ENCODE assay signal across 27 cellular contexts in genomic region chr5:68983959-68984358, GRCh38.
A peak's percentile ranks its signal among the peaks of the same experiment; 100 is the strongest.
DNase-seq lines count a peak whose midpoint lies in the region; ATAC-seq, FAIRE-seq and TF ChIP-seq lines count a peak whose summit lies in the region.
"Had no signal": no experiment of that assay in that cellular context is flagged by ENCODE, and none has a peak within 500 bp of the region (broad histone marks: within the 10 kb centered on the region; RNA-seq: fewer than 3 reads in every experiment).

No MANE protein-coding gene starts in this region.

- TF ChIP-seq POLR2A in H1 (IDR thresholded peaks at IDR 0.05; ENCODE audit: control extremely low read depth in 1 of 2, low read depth in 2 of 2, low read length in 2 of 2): no peak

- no peak overlapping the region for H2BK15ac ChIP-seq in H1 (ENCODE audit: low read length)

- H2BK120ac ChIP-seq in H1 (replicated peaks; ENCODE audit: low read depth, low read length): no peak overlapping the region

- H3K79me2 ChIP-seq in H1 (ENCODE audit: control insufficient read depth in 1 of 2, insufficient read depth in 2 of 2, low read length in 2 of 2): no peaks in the 10 kb centered on the region

- H3K23me2 ChIP-seq in H1 (ENCODE audit: low read depth, low read length): no peaks in the 10 kb centered on the region

- no peak overlapping the region for H3K18ac ChIP-seq in H1 (ENCODE audit: extremely low read depth, low read length)

- CTCF ChIA-PET in H1 (lab: Charles Lee; ENCODE audit: partially characterized antibody): interaction anchor here (1.0 to 1.6 kb wide), 2 partner anchors 24 to 323 kb away, joined by 3 to 7 read pairs; no protein-coding TSS in a partner anchor

- H3K4ac ChIP-seq in H1 (replicated peaks; ENCODE audit: insufficient read length, low read depth, low read length): no peak overlapping the region

- H2BK20ac ChIP-seq in H1 (ENCODE audit: low read length): no peak overlapping the region

- TF ChIP-seq RAD21 in H1 (IDR thresholded peaks at IDR 0.05 in 1 of 2, conservative IDR thresholded peaks at IDR 0.05 in 1 of 2; ENCODE audit: low read depth in 2 of 2, low read length in 2 of 2): no peak

- no peaks in the 10 kb centered on the region for H3K27me3 ChIP-seq in H1 (replicated peaks in 1 of 4; ENCODE audit: control insufficient read depth in 3 of 4, extremely low read depth in 1 of 4, insufficient read depth in 3 of 4, low read length in 3 of 4)
- H3K27me3 ChIP-seq: BE2C, BLaER1 had no signal

- no peak overlapping the region for H3K9ac ChIP-seq in H1 (replicated peaks in 1 of 4; ENCODE audit: extremely low read depth in 1 of 4, low read depth in 3 of 4, low read length in 3 of 4)
- H3K9ac ChIP-seq: BLaER1 had no signal

- no peak for ATAC-seq in HG02973 (IDR thresholded peaks at IDR 0.05; ENCODE audit: unreplicated experiment)
- ATAC-seq: GM12878 had no signal

- H2BK12ac ChIP-seq in H1 (ENCODE audit: low read depth, low read length): no peak overlapping the region

- H2AFZ ChIP-seq in H1 (ENCODE audit: low read length): no peak overlapping the region

- H2AK5ac ChIP-seq in H1 (ENCODE audit: low read depth, low read length): no peak overlapping the region

- no peak overlapping the region for H3K23ac ChIP-seq in H1 (ENCODE audit: insufficient read length)

- peak; percentile 19 for DNase-seq in SK-MEL-5 (ENCODE audit: low read depth, low spot score)
- no peak for DNase-seq in H1 (ENCODE audit: low read depth in 1 of 2, low spot score in 2 of 2)
- no peak for DNase-seq in epidermal melanocyte (ENCODE audit: insufficient read length, low spot score)
- no peak for DNase-seq in COLO829 (ENCODE audit: low spot score)
- DNase-seq in RPMI8226: no peak
- DNase-seq: 8988T; ACHN; BE2C; C1 segment of cervical spinal cord; Caco-2; Calu3; CD4-positive, alpha-beta memory T cell; CD4-positive, CD25-positive, alpha-beta regulatory T cell; CD8-positive, alpha-beta memory T cell; DMS53; DMS79; DND-41; EL; GDM1 had no signal

- no peak overlapping the region for H4K5ac ChIP-seq in H1 (ENCODE audit: insufficient read length, low read depth, low read length)

- no peak overlapping the region for H3K27ac ChIP-seq in H1 (ENCODE audit: low read depth, low read length)
- H3K27ac ChIP-seq: BLaER1 had no signal

- no peaks in the 10 kb centered on the region for H3K79me1 ChIP-seq in H1 (ENCODE audit: low read depth, low read length)

- no peak overlapping the region for H4K91ac ChIP-seq in H1 (replicated peaks; ENCODE audit: insufficient read length, low read length)

- no peaks in the 10 kb centered on the region for H4K20me1 ChIP-seq in H1 (replicated peaks in 1 of 2; ENCODE audit: control insufficient read depth in 1 of 2, insufficient read depth in 2 of 2, low read length in 2 of 2)
- H4K20me1 ChIP-seq: BLaER1 had no signal

- in situ Hi-C loops in SK-MEL-5 (cut with HindIII; ENCODE audit: low pct_unique_long_range_greater_than_20kb, low sequenced_read_pairs): no loop called here

- no peak overlapping the region for H3K14ac ChIP-seq in H1 (ENCODE audit: insufficient read length)

- 88% methylated on average over 3 of the region's 3 CpGs; no CpG with 5 or more reads in 1 of the 2 experiments for WGBS in H1 (ENCODE audit: extremely low coverage in 1 of 2, insufficient coverage in 1 of 2, insufficient read length in 1 of 2, insufficient replicate concordance in 2 of 2, low coverage in 1 of 2, low lambda C conversion rate in 2 of 2, missing lambda C conversion rate in 1 of 2), 2 experiments

- no peak overlapping the region for H2BK5ac ChIP-seq in H1 (ENCODE audit: low read depth, low read length)

- FAIRE-seq in H1 (lab: Jason Lieb, UNC) (no peak), islet of Langerhans (lab: Jason Lieb, UNC) (peak; percentile 17)
- FAIRE-seq: A204.1, D721Med, GM12878, GM12892, GM18507 had no signal

- POLR2A ChIA-PET in H1 (lab: Charles Lee; ENCODE audit: partially characterized antibody): no interaction called here

- no peak for TF ChIP-seq EP300 in H1 (IDR thresholded peaks at IDR 0.05; ENCODE audit: borderline replicate concordance in 1 of 2, low read depth in 2 of 2, low read length in 2 of 2)

- no peak overlapping the region for H3K4me3 ChIP-seq in H1 (ENCODE audit: extremely low read depth in 1 of 4, insufficient read depth in 2 of 4, low read depth in 3 of 4, low read length in 4 of 4)
- H3K4me3 ChIP-seq: BLaER1, GM12878 had no signal

- no peaks in the 10 kb centered on the region for H3K4me1 ChIP-seq in H1 (replicated peaks in 1 of 4; ENCODE audit: control insufficient read depth in 3 of 4, insufficient read depth in 4 of 4, low read length in 3 of 4)
- H3K4me1 ChIP-seq: BE2C, BLaER1, Caco-2 had no signal

- 0 out of 2 replicates have a peak overlapping the region, but pooled peaks have one; percentile 28 for H4K8ac ChIP-seq in H1 (ENCODE audit: extremely low read depth, insufficient read depth, low read length)

- H3K4me2 ChIP-seq in H1 (ENCODE audit: insufficient read depth in 1 of 2, low read depth in 2 of 2, low read length in 2 of 2): no peak overlapping the region
- H3K4me2 ChIP-seq: BLaER1 had no signal

- no peaks in the 10 kb centered on the region for H3K9me3 ChIP-seq in H1 (ENCODE audit: insufficient read depth in 2 of 2, low read depth in 1 of 2, low read length in 1 of 2)
- H3K9me3 ChIP-seq: BE2C, BLaER1, Caco-2 had no signal

- no peak overlapping the region for H3K56ac ChIP-seq in H1 (replicated peaks; ENCODE audit: insufficient read length, low read depth, low read length)

- H3K36me3 ChIP-seq in H1 (ENCODE audit: control insufficient read depth in 2 of 4, insufficient read depth in 4 of 4, low read length in 3 of 4): no peaks in the 10 kb centered on the region
- H3K36me3 ChIP-seq: BE2C, BLaER1 had no signal

- no peak for TF ChIP-seq CTCF in H1 (IDR thresholded peaks at IDR 0.05; ENCODE audit: control extremely low read depth in 1 of 3, insufficient read depth in 1 of 3, low read depth in 1 of 3, low read length in 3 of 3)

TF ChIP-seq in H1, 55 proteins besides CTCF, POLR2A, EP300 and RAD21:
- TF ChIP-seq CHD1 (IDR thresholded peaks at IDR 0.05; ENCODE audit: low read depth, low read length): no peak
- no peak for TF ChIP-seq GABPA (IDR thresholded peaks at IDR 0.05; ENCODE audit: borderline replicate concordance, insufficient read depth, low read length)
- no peak for TF ChIP-seq KDM4A (IDR thresholded peaks at IDR 0.05; ENCODE audit: low read depth, low read length, severe bottlenecking)
- no peak for TF ChIP-seq SP2 (IDR thresholded peaks at IDR 0.05; ENCODE audit: low read length)
- TF ChIP-seq, protein P1, sequence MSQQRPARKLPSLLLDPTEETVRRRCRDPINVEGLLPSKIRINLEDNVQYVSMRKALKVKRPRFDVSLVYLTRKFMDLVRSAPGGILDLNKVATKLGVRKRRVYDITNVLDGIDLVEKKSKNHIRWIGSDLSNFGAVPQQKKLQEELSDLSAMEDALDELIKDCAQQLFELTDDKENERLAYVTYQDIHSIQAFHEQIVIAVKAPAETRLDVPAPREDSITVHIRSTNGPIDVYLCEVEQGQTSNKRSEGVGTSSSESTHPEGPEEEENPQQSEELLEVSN (IDR thresholded peaks at IDR 0.05): no peak
- TF ChIP-seq SUZ12 (IDR thresholded peaks at IDR 0.05; ENCODE audit: low read length): no peak
- no peak for TF ChIP-seq GTF2F1 (IDR thresholded peaks at IDR 0.05; ENCODE audit: borderline replicate concordance, low read depth, low read length)
- no peak for TF ChIP-seq ZNF274 (IDR thresholded peaks at IDR 0.05; ENCODE audit: borderline replicate concordance, extremely low read depth, low read length)
- no peak for TF ChIP-seq TBP (IDR thresholded peaks at IDR 0.05; ENCODE audit: low read depth, low read length)
- TF ChIP-seq YY1 (IDR thresholded peaks at IDR 0.05; ENCODE audit: low read depth, low read length): no peak
- TF ChIP-seq MAFK (IDR thresholded peaks at IDR 0.05; ENCODE audit: low read depth, low read length): no peak
- no peak for TF ChIP-seq SP1 (IDR thresholded peaks at IDR 0.05; ENCODE audit: low read depth, low read length)
- no peak for TF ChIP-seq TAF7 (optimal IDR thresholded peaks at IDR 0.05; ENCODE audit: borderline replicate concordance, low read depth, low read length)
